1 cellular context compared by ENCODE assay signal in the genomic region with DNA sequence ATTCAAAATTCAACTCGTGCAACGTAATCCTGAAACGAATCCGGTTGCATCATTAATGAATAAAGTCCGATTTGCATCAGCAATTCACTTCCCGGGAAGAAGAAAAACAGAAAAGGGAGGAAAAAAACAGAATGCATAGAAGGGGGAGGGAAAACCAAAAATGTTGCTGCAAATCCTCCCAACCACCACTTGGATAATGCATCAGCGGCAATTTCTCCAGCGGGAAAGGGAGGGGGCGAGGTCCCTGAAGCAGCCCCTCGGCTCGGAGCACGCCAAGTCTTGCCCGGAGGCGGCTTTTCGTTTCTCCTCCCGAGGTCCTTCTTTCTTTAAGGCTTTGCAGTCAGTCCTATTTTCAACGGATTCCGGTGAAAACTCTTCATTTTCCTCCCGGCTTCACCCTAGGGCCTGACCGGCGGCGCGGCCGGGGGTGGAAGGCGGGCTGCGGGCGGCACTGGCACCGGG.
A peak's percentile ranks its signal among the peaks of the same experiment; 100 is the strongest.
TF ChIP-seq lines count a peak whose summit lies in the region.

No MANE protein-coding gene starts in this region.

TF ChIP-seq in HepG2, 621 proteins besides CTCF, POLR2A, EP300 and RAD21 (continued from another document):
- TF ChIP-seq, protein P1, sequence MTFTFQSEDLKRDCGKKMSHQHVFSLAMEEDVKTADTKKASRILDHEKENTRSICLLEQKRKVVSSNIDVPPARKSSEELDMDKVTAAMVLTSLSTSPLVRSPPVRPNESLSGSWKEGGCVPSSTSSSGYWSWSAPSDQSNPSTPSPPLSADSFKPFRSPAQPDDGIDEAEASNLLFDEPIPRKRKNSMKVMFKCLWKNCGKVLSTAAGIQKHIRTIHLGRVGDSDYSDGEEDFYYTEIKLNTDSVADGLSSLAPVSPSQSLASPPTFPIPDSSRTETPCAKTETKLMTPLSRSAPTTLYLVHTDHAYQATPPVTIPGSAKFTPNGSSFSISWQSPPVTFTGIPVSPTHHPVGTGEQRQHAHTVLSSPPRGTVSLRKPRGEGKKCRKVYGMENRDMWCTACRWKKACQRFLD (CRISPR knock-in tag; IDR thresholded peaks at IDR 0.05; ENCODE audit: borderline replicate concordance) = no peak
- TF ChIP-seq TRAFD1 (CRISPR knock-in tag; IDR thresholded peaks at IDR 0.05; ENCODE audit: borderline replicate concordance) (no peak), ZNF619 (CRISPR knock-in tag; IDR thresholded peaks at IDR 0.05) (no peak), ZNF841 (CRISPR knock-in tag; IDR thresholded peaks at IDR 0.05; ENCODE audit: borderline replicate concordance) (no peak), ZNF138 (CRISPR knock-in tag; IDR thresholded peaks at IDR 0.05; ENCODE audit: low read depth) (no peak), HES4 (CRISPR knock-in tag; IDR thresholded peaks at IDR 0.05; ENCODE audit: borderline replicate concordance) (no peak), SNAI1 (CRISPR knock-in tag; IDR thresholded peaks at IDR 0.05; ENCODE audit: borderline replicate concordance) (no peak), EEA1 (CRISPR knock-in tag; IDR thresholded peaks at IDR 0.05; ENCODE audit: borderline replicate concordance) (no peak), SMAD3 (CRISPR knock-in tag; IDR thresholded peaks at IDR 0.05) (no peak), SIN3B (IDR thresholded peaks at IDR 0.05; ENCODE audit: low read length) (no peak), HNF4A (CRISPR knock-in tag; IDR thresholded peaks at IDR 0.05) (0 out of 2 replicates have a peak, but pooled peaks have one; percentile 29), KMT2B (CRISPR knock-in tag; IDR thresholded peaks at IDR 0.05) (no peak; the same call in 1 of the 2 replicates), MEIS2 (CRISPR knock-in tag; IDR thresholded peaks at IDR 0.05) (no peak), IKZF5 (CRISPR knock-in tag; IDR thresholded peaks at IDR 0.05) (no peak), NONO (IDR thresholded peaks at IDR 0.05) (no peak), NONO (CRISPR knock-in tag; conservative IDR thresholded peaks at IDR 0.05) (no peak), ZNF142 (CRISPR knock-in tag; IDR thresholded peaks at IDR 0.05) (no peak), BHLHE40 (IDR thresholded peaks at IDR 0.05; ENCODE audit: low read length) (no peak), BATF2 (CRISPR knock-in tag; IDR thresholded peaks at IDR 0.05) (no peak), GTF3A (CRISPR knock-in tag; conservative IDR thresholded peaks at IDR 0.05) (no peak), GATAD1 (CRISPR knock-in tag; IDR thresholded peaks at IDR 0.05) (0 out of 2 replicates have a peak, but pooled peaks have one; percentile 4), TGIF2 (CRISPR knock-in tag; IDR thresholded peaks at IDR 0.05) (peak; percentile 49; the same call in 1 of the 2 replicates), ZSCAN20 (CRISPR knock-in tag; IDR thresholded peaks at IDR 0.05; ENCODE audit: borderline replicate concordance) (0 out of 2 replicates have a peak, but pooled peaks have one; percentile 27), ZBTB43 (CRISPR knock-in tag; conservative IDR thresholded peaks at IDR 0.05) (no peak)
- TF ChIP-seq, protein P2, sequence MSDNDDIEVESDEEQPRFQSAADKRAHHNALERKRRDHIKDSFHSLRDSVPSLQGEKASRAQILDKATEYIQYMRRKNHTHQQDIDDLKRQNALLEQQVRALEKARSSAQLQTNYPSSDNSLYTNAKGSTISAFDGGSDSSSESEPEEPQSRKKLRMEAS (IDR thresholded peaks at IDR 0.05) = no peak
- TF ChIP-seq, protein P3, sequence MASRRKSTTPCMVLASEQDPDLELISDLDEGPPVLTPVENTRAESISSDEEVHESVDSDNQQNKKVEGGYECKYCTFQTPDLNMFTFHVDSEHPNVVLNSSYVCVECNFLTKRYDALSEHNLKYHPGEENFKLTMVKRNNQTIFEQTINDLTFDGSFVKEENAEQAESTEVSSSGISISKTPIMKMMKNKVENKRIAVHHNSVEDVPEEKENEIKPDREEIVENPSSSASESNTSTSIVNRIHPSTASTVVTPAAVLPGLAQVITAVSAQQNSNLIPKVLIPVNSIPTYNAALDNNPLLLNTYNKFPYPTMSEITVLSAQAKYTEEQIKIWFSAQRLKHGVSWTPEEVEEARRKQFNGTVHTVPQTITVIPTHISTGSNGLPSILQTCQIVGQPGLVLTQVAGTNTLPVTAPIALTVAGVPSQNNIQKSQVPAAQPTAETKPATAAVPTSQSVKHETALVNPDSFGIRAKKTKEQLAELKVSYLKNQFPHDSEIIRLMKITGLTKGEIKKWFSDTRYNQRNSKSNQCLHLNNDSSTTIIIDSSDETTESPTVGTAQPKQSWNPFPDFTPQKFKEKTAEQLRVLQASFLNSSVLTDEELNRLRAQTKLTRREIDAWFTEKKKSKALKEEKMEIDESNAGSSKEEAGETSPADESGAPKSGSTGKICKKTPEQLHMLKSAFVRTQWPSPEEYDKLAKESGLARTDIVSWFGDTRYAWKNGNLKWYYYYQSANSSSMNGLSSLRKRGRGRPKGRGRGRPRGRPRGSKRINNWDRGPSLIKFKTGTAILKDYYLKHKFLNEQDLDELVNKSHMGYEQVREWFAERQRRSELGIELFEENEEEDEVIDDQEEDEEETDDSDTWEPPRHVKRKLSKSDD (CRISPR knock-in tag; IDR thresholded peaks at IDR 0.05; ENCODE audit: low read depth) = no peak
- TF ChIP-seq, protein P4, sequence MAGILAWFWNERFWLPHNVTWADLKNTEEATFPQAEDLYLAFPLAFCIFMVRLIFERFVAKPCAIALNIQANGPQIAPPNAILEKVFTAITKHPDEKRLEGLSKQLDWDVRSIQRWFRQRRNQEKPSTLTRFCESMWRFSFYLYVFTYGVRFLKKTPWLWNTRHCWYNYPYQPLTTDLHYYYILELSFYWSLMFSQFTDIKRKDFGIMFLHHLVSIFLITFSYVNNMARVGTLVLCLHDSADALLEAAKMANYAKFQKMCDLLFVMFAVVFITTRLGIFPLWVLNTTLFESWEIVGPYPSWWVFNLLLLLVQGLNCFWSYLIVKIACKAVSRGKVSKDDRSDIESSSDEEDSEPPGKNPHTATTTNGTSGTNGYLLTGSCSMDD (CRISPR knock-in tag; IDR thresholded peaks at IDR 0.05) = no peak
- TF ChIP-seq, protein P5, sequence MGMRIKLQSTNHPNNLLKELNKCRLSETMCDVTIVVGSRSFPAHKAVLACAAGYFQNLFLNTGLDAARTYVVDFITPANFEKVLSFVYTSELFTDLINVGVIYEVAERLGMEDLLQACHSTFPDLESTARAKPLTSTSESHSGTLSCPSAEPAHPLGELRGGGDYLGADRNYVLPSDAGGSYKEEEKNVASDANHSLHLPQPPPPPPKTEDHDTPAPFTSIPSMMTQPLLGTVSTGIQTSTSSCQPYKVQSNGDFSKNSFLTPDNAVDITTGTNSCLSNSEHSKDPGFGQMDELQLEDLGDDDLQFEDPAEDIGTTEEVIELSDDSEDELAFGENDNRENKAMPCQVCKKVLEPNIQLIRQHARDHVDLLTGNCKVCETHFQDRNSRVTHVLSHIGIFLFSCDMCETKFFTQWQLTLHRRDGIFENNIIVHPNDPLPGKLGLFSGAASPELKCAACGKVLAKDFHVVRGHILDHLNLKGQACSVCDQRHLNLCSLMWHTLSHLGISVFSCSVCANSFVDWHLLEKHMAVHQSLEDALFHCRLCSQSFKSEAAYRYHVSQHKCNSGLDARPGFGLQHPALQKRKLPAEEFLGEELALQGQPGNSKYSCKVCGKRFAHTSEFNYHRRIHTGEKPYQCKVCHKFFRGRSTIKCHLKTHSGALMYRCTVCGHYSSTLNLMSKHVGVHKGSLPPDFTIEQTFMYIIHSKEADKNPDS (CRISPR knock-in tag; IDR thresholded peaks at IDR 0.05) = no peak
